Comparison of ENCODE assay signal across 12 cellular contexts in the genomic region with DNA sequence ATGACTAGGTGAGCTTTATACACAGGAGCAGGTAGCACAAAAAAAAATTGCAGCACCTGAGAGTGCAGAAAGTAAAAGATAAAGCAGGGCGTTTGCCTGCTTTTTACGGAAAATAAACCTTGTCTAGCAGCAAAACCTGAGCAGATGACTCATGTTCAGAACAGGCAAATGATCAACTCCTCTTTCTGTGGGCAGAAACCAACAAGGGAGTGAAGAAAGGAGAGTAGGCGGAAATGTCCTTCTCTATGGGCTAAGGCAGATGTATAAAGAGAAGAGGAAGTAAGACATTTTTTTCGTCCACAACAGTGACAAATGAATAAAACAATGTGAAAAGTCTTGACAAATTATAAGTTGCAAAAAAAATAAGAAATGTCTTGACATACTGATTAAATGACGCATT. TPM values are rescaled to one million over a fixed set of nuclear protein-coding genes. Genes with fewer than 3 reads are reported as not detected.
DNase-seq lines count a peak whose midpoint lies in the region; ATAC-seq and TF ChIP-seq lines count a peak whose summit lies in the region.
"Had no signal": no experiment of that assay in that cellular context is flagged by ENCODE, and none has a peak within 500 bp of the region (broad histone marks: within the 10 kb centered on the region; RNA-seq: fewer than 3 reads in every experiment).

No MANE protein-coding gene starts in this region.

- no peaks in the 10 kb centered on the region for H3K36me3 ChIP-seq in CD8-positive, alpha-beta T cell (ENCODE audit: insufficient read depth, low read length)

- H3K36me3 Mint-ChIP-seq in CD8-positive, alpha-beta T cell: no peaks in the 10 kb centered on the region

- POLR2A ChIA-PET in CD8-positive, alpha-beta T cell (lab: Charles Lee): no interaction called here

- no peak overlapping the region for H3K4me3 Mint-ChIP-seq in CD8-positive, alpha-beta T cell
- H3K4me3 Mint-ChIP-seq: neural crest cell had no signal

- H3K27ac ChIP-seq in CD8-positive, alpha-beta T cell (ENCODE audit: low read depth, low read length): no peak overlapping the region

- no peak overlapping the region for H3K4me3 ChIP-seq in fibroblast of mammary gland (ENCODE audit: control insufficient read depth, low read depth, low read length)
- no peak overlapping the region for H3K4me3 ChIP-seq in CD8-positive, alpha-beta T cell (ENCODE audit: low read depth, low read length)

- H3K4me1 ChIP-seq in CD8-positive, alpha-beta T cell (ENCODE audit: insufficient read depth, low read length): no peaks in the 10 kb centered on the region

- H3K4me1 Mint-ChIP-seq in CD8-positive, alpha-beta T cell (ENCODE audit: low read depth): no peaks in the 10 kb centered on the region

- H3K27me3 Mint-ChIP-seq in CD8-positive, alpha-beta T cell (ENCODE audit: low read depth): peaks cover 6% of the 10 kb centered on the region

- ATAC-seq in GM18907 (IDR thresholded peaks at IDR 0.05; ENCODE audit: unreplicated experiment) (peak; percentile 95), HG02623 (IDR thresholded peaks at IDR 0.05; ENCODE audit: unreplicated experiment) (peak; percentile 69), HG03097 (IDR thresholded peaks at IDR 0.05; ENCODE audit: low FRiP score, unreplicated experiment) (no peak)
- no peak for ATAC-seq in CD8-positive, alpha-beta T cell

- CTCF ChIA-PET in CD8-positive, alpha-beta T cell (lab: Charles Lee): no interaction called here

- TF ChIP-seq CTCF in fibroblast of mammary gland (conservative IDR thresholded peaks at IDR 0.05; ENCODE audit: control insufficient read depth, insufficient read depth, low read depth, low read length): no peak
- no peak for TF ChIP-seq CTCF in CD8-positive, alpha-beta T cell (IDR thresholded peaks at IDR 0.05)

- H3K27ac Mint-ChIP-seq in CD8-positive, alpha-beta T cell: no peak overlapping the region

- no peaks in the 10 kb centered on the region for H3K9me3 ChIP-seq in CD8-positive, alpha-beta T cell (ENCODE audit: low read length)

- peak; percentile 22 for DNase-seq in HK-2 (ENCODE audit: unreplicated experiment)
- peak; percentile 23 for DNase-seq in fibroblast of mammary gland (ENCODE audit: low read depth)
- DNase-seq in NCI-H128 (lab: John Stamatoyannopoulos, UW; ENCODE audit: unreplicated experiment): no peak
- DNase-seq in CD8-positive, alpha-beta T cell: no peak
- no peak for DNase-seq in NCI-H82 treated with DMSO at 0.1 percent for 48 hours (lab: John Stamatoyannopoulos, UW; ENCODE audit: unreplicated experiment)
- DNase-seq: DND-41, GOT3, NCI-H146 had no signal

- no peaks in the 10 kb centered on the region for H3K27me3 ChIP-seq in CD8-positive, alpha-beta T cell (ENCODE audit: insufficient read depth, low read length)

- intact Hi-C loops in CD8-positive, alpha-beta T cell (cut with DNase I, micrococcal nuclease): no loop called here

- H3K9me3 Mint-ChIP-seq in CD8-positive, alpha-beta T cell: no peaks in the 10 kb centered on the region
- H3K9me3 Mint-ChIP-seq: neural crest cell had no signal

RNA-seq across cellular contexts. Expression of gene GMNC, which starts 24.5 kb away (rescaled TPM):
- not detected for total RNA-seq in CD8-positive, alpha-beta T cell
- total RNA-seq: neural crest cell had no signal

Comparison
In these comparisons a context has a peak if more than half of its experiments do, and no peak if none do; other contexts are left out.
1. ATAC-seq: peak in GM18907 (single experiment) and HG02623 (single experiment); none in CD8-positive, alpha-beta T cell (single experiment) and HG03097 (single experiment).
2. DNase-seq: peak in HK-2 (single experiment) and fibroblast of mammary gland (single experiment); none in NCI-H128 (single experiment), CD8-positive, alpha-beta T cell (0 of 7) and NCI-H82 treated with DMSO at 0.1 percent for 48 hours (single experiment).